1 cellular context compared by ENCODE assay signal in genomic region chr22:23276656-23277582, GRCh38.
TF ChIP-seq lines count a peak whose summit lies in the region.

No MANE protein-coding gene starts in this region.

TF ChIP-seq in endothelial cell of umbilical vein, 7 proteins besides CTCF, POLR2A, EP300 and RAD21:
- TF ChIP-seq MAX (IDR thresholded peaks at IDR 0.05; ENCODE audit: insufficient read depth, insufficient read length): no peak
- peak; percentile 8 for TF ChIP-seq JUN (IDR thresholded peaks at IDR 0.05; ENCODE audit: borderline replicate concordance, insufficient read depth, insufficient read length, low read depth)
